Comparison of ENCODE assay signal across 14 cellular contexts in the genomic region with DNA sequence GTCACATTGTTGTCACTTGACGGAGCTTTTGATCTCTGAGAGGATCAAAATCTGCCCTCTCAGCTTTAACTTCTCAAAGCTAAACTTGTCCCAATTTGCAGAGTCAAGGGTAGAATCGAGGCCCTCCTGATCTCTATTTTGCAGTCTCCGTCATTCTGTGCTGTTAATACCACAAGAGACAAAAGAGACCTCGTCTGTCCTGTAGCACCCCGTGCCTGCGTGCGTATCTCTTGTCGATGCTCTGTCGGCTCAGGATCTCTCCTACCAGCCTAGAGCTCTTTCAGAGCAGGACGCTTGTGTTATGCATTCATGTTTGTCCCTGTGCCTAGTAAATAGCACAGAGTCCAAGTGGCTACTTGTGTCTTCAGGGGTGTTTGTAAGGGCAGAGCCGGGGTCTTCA. TPM values are rescaled to one million over a fixed set of nuclear protein-coding genes. Genes with fewer than 3 reads are reported as not detected.
DNase-seq lines count a peak whose midpoint lies in the region; ATAC-seq and TF ChIP-seq lines count a peak whose summit lies in the region.
"Had no signal": no experiment of that assay in that cellular context is flagged by ENCODE, and none has a peak within 500 bp of the region (broad histone marks: within the 10 kb centered on the region; RNA-seq: fewer than 3 reads in every experiment).

No MANE protein-coding gene starts in this region.

- intact Hi-C loops in activated B cell treated with CpG ODN at 0.5 μM for 24 hours (cut with micrococcal nuclease) = no loop called here

- peak overlapping the region; percentile 98 for H3K27ac Mint-ChIP-seq in activated B cell treated with CpG ODN at 0.5 μM for 24 hours
- peak overlapping the region; percentile 85 to 95 for H3K27ac Mint-ChIP-seq in stimulated activated naive CD8-positive, alpha-beta T cell treated with anti-CD3 and anti-CD28 coated beads, Interleukin-15, amount 100 ng/mL, for 72 hours

- POLR2A ChIA-PET in activated B cell treated with CpG ODN at 0.5 μM for 24 hours (lab: Charles Lee) = interaction anchor here (0.7 to 2.6 kb wide), 4 partner anchors 9 to 144 kb away, joined by 3 to 14 read pairs (median 4); no protein-coding TSS in a partner anchor

- CTCF ChIA-PET in activated B cell treated with CpG ODN at 0.5 μM for 24 hours (lab: Charles Lee) = interaction anchor here (1.5 to 9.7 kb wide), 5 partner anchors 10 to 123 kb away, joined by 3 to 111 read pairs (median 15); no protein-coding TSS in a partner anchor

- H3K4me3 Mint-ChIP-seq in activated B cell treated with CpG ODN at 0.5 μM for 24 hours = peak overlapping the region; percentile 9
- peak overlapping the region; percentile 88 to 90 for H3K4me3 Mint-ChIP-seq in stimulated activated naive CD8-positive, alpha-beta T cell treated with anti-CD3 and anti-CD28 coated beads, Interleukin-15, amount 100 ng/mL, for 72 hours

- TF ChIP-seq CTCF in activated B cell treated with CpG ODN at 0.5 μM for 24 hours (IDR thresholded peaks at IDR 0.05) = no peak

- H3K27me3 Mint-ChIP-seq in activated B cell treated with CpG ODN at 0.5 μM for 24 hours = no peaks in the 10 kb centered on the region
- H3K27me3 Mint-ChIP-seq in stimulated activated naive CD8-positive, alpha-beta T cell treated with anti-CD3 and anti-CD28 coated beads, Interleukin-15, amount 100 ng/mL, for 72 hours = no peaks in the 10 kb centered on the region

- peaks cover 53% of the 10 kb centered on the region for H3K36me3 Mint-ChIP-seq in activated B cell treated with CpG ODN at 0.5 μM for 24 hours (ENCODE audit: low read depth)

- DNase-seq in activated T-cell treated with anti-CD3 and anti-CD28 coated beads, Interleukin-2, amount 50 U/mL, for 1 hour = peak; percentile 59
- DNase-seq in activated T-cell treated with anti-CD3 and anti-CD28 coated beads for 4 hours (no peak), activated B cell treated with CpG ODN at 0.5 μM for 24 hours (no peak), C1 segment of cervical spinal cord (lab: John Stamatoyannopoulos, UW) (no peak), hypothalamus (lab: John Stamatoyannopoulos, UW) (no peak), foreskin melanocyte (no peak)
- peak; percentile 59 for DNase-seq in effector CD4-positive, alpha-beta T cell
- no peak for DNase-seq in stimulated activated naive CD8-positive, alpha-beta T cell treated with anti-CD3 and anti-CD28 coated beads, Interleukin-15, amount 100 ng/mL, for 72 hours
- DNase-seq: H7, KG1, NCI-H1436 treated with DMSO at 0.1 percent for 48 hours, NCI-H524 treated with DMSO at 0.1 percent for 48 hours, sigmoid colon, T1000 had no signal

- H3K9me3 Mint-ChIP-seq in activated B cell treated with CpG ODN at 0.5 μM for 24 hours = no peaks in the 10 kb centered on the region
- no peaks in the 10 kb centered on the region for H3K9me3 Mint-ChIP-seq in stimulated activated naive CD8-positive, alpha-beta T cell treated with anti-CD3 and anti-CD28 coated beads, Interleukin-15, amount 100 ng/mL, for 72 hours

- H3K4me1 Mint-ChIP-seq in activated B cell treated with CpG ODN at 0.5 μM for 24 hours = peaks cover 97% of the 10 kb centered on the region
- peaks cover 67% of the 10 kb centered on the region for H3K4me1 Mint-ChIP-seq in stimulated activated naive CD8-positive, alpha-beta T cell treated with anti-CD3 and anti-CD28 coated beads, Interleukin-15, amount 100 ng/mL, for 72 hours

- no peak for ATAC-seq in activated B cell treated with CpG ODN at 0.5 μM for 24 hours (ENCODE audit: low read depth)
- ATAC-seq in stimulated activated naive CD8-positive, alpha-beta T cell treated with anti-CD3 and anti-CD28 coated beads, Interleukin-15, amount 100 ng/mL, for 72 hours = no peak

RNA-seq across cellular contexts. Expression of a gene that starts 5.1 kb away (rescaled TPM):
- total RNA-seq in activated B cell treated with CpG ODN at 0.5 μM for 24 hours = 229 and 272 TPM in 2 replicates

Comparison
In these comparisons a context has a peak if more than half of its experiments do, and no peak if none do; other contexts are left out.
1. DNase-seq: peak in activated T-cell treated with anti-CD3 and anti-CD28 coated beads, Interleukin-2, amount 50 U/mL, for 1 hour (single experiment) and effector CD4-positive, alpha-beta T cell (single experiment); none in activated T-cell treated with anti-CD3 and anti-CD28 coated beads for 4 hours (single experiment), activated B cell treated with CpG ODN at 0.5 μM for 24 hours (single experiment), stimulated activated naive CD8-positive, alpha-beta T cell treated with anti-CD3 and anti-CD28 coated beads, Interleukin-15, amount 100 ng/mL, for 72 hours (0 of 2), C1 segment of cervical spinal cord (0 of 14), hypothalamus (0 of 51) and foreskin melanocyte (single experiment).